In the genomic region with DNA sequence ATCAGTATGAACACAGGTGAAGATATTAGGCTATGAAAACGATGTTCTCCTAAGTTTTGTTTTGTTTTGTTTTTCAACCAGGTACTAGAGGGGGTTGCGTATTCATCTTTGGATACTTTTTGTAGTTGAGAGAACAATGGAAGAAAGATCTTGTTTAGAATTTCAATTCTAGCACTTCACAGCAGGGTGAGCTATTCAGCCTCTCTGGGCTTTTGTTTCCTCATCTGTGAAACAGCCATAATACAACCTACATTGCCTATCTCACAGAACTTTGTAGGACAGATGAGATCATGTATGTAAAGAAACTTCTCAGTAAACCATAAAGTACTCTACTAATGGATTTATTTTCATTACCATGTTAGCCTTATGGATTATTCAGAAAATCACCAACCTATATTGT, we compare ENCODE assay signal across 2 cellular contexts.
TF ChIP-seq lines count a peak whose summit lies in the region.

No MANE protein-coding gene starts in this region.

TF ChIP-seq in SK-N-SH, 30 proteins besides CTCF, POLR2A, EP300 and RAD21 (continued from another document):
- TF ChIP-seq, protein P1, sequence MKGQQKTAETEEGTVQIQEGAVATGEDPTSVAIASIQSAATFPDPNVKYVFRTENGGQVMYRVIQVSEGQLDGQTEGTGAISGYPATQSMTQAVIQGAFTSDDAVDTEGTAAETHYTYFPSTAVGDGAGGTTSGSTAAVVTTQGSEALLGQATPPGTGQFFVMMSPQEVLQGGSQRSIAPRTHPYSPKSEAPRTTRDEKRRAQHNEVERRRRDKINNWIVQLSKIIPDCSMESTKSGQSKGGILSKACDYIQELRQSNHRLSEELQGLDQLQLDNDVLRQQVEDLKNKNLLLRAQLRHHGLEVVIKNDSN (IDR thresholded peaks at IDR 0.05; ENCODE audit: borderline replicate concordance, low read depth), result no peak
- TF ChIP-seq NRF1 (IDR thresholded peaks at IDR 0.05; ENCODE audit: low read depth, low read length) (no peak), GABPA (IDR thresholded peaks at IDR 0.05; ENCODE audit: low read depth) (no peak), MXI1 (IDR thresholded peaks at IDR 0.05; ENCODE audit: low read depth, low read length) (no peak), RCOR1 (IDR thresholded peaks at IDR 0.05; ENCODE audit: low read length) (no peak), NFIC (IDR thresholded peaks at IDR 0.05; ENCODE audit: borderline replicate concordance) (no peak), FOXJ3 (CRISPR knock-in tag; IDR thresholded peaks at IDR 0.05) (no peak), FOXM1 (IDR thresholded peaks at IDR 0.05; ENCODE audit: low read depth) (no peak), EZH2phosphoT487 (IDR thresholded peaks at IDR 0.05; ENCODE audit: borderline replicate concordance, low read depth) (no peak), YY1 (IDR thresholded peaks at IDR 0.05; ENCODE audit: low read depth) (no peak), REST (IDR thresholded peaks at IDR 0.05; ENCODE audit: low read depth, low read length) (no peak), RXRA (IDR thresholded peaks at IDR 0.05; ENCODE audit: borderline replicate concordance, low read depth) (no peak)
- TF ChIP-seq, protein P2, sequence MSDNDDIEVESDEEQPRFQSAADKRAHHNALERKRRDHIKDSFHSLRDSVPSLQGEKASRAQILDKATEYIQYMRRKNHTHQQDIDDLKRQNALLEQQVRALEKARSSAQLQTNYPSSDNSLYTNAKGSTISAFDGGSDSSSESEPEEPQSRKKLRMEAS (IDR thresholded peaks at IDR 0.05; ENCODE audit: low read depth), result no peak
- TF ChIP-seq, protein P3, sequence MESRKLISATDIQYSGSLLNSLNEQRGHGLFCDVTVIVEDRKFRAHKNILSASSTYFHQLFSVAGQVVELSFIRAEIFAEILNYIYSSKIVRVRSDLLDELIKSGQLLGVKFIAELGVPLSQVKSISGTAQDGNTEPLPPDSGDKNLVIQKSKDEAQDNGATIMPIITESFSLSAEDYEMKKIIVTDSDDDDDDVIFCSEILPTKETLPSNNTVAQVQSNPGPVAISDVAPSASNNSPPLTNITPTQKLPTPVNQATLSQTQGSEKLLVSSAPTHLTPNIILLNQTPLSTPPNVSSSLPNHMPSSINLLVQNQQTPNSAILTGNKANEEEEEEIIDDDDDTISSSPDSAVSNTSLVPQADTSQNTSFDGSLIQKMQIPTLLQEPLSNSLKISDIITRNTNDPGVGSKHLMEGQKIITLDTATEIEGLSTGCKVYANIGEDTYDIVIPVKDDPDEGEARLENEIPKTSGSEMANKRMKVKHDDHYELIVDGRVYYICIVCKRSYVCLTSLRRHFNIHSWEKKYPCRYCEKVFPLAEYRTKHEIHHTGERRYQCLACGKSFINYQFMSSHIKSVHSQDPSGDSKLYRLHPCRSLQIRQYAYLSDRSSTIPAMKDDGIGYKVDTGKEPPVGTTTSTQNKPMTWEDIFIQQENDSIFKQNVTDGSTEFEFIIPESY (IDR thresholded peaks at IDR 0.05; ENCODE audit: borderline replicate concordance, low read depth), result no peak
TF ChIP-seq in SK-N-SH: peak in this region for 0.

TF ChIP-seq in SK-N-SH treated with all-trans-retinoic acid at 6 μM for 48 hours, 23 proteins besides CTCF, POLR2A, EP300 and RAD21 (continued from another document):
- TF ChIP-seq PATZ1 (CRISPR knock-in tag; IDR thresholded peaks at IDR 0.05; ENCODE audit: borderline replicate concordance), result no peak
- TF ChIP-seq ESRRG (CRISPR knock-in tag; IDR thresholded peaks at IDR 0.05), result no peak
- TF ChIP-seq PPARA (CRISPR knock-in tag; IDR thresholded peaks at IDR 0.05; ENCODE audit: borderline replicate concordance), result no peak
- no peak for TF ChIP-seq ISL1 (CRISPR knock-in tag; IDR thresholded peaks at IDR 0.05)
